25 cellular contexts compared by ENCODE assay signal in genomic region chr3:174720717-174721116, GRCh38.
DNase-seq lines count a peak whose midpoint lies in the region; ATAC-seq, FAIRE-seq and TF ChIP-seq lines count a peak whose summit lies in the region.
"Had no signal": no experiment of that assay in that cellular context is flagged by ENCODE, and none has a peak within 500 bp of the region (broad histone marks: within the 10 kb centered on the region; RNA-seq: fewer than 3 reads in every experiment).

No MANE protein-coding gene starts in this region.

- WGBS in pancreas, 2 donors: 72 to 84% methylated on average over 5 of the region's 5 CpGs
- 84 to 89% methylated on average over 5 of the region's 5 CpGs for WGBS in transverse colon (ENCODE audit: low coverage in 1 of 2), 2 donors

- no peak for TF ChIP-seq EP300 in transverse colon (IDR thresholded peaks at IDR 0.05; ENCODE audit: low read depth)

- H3K4me3 ChIP-seq in A673 (ENCODE audit: low read depth, low read length, poor library complexity, severe bottlenecking) (no peak overlapping the region), SK-N-MC (peak overlapping the region; percentile 16), pancreas (no peak overlapping the region), transverse colon (no peak overlapping the region)
- H3K4me3 ChIP-seq: A549, BLaER1 had no signal

- CTCF ChIA-PET in A673 (lab: Charles Lee): no interaction called here

- H3K36me3 ChIP-seq in A673 (ENCODE audit: insufficient read depth, low read length, poor library complexity, severe bottlenecking) (no peaks in the 10 kb centered on the region), SK-N-MC (ENCODE audit: insufficient read depth, low read length) (no peaks in the 10 kb centered on the region), pancreas (no peaks in the 10 kb centered on the region), transverse colon (no peaks in the 10 kb centered on the region)
- H3K36me3 ChIP-seq: BE2C, BLaER1 had no signal

- TF ChIP-seq POLR2A in transverse colon (IDR thresholded peaks at IDR 0.05): no peak

- no peaks in the 10 kb centered on the region for H3K9me3 ChIP-seq in A673 (ENCODE audit: low read depth, low read length, poor library complexity, severe bottlenecking)
- H3K9me3 ChIP-seq in SK-N-MC (ENCODE audit: low read depth, low read length): no peaks in the 10 kb centered on the region
- no peaks in the 10 kb centered on the region for H3K9me3 ChIP-seq in pancreas
- no peaks in the 10 kb centered on the region for H3K9me3 ChIP-seq in transverse colon
- H3K9me3 ChIP-seq: A549, BE2C, BLaER1 had no signal

- no peak for TF ChIP-seq CTCF in A673 (conservative IDR thresholded peaks at IDR 0.05; ENCODE audit: low read depth, low read length)
- no peak for TF ChIP-seq CTCF in pancreas (IDR thresholded peaks at IDR 0.05)
- TF ChIP-seq CTCF in transverse colon (IDR thresholded peaks at IDR 0.05): no peak

- H3K27me3 ChIP-seq in A673 (replicated peaks; ENCODE audit: insufficient read depth, low read depth, low read length, poor library complexity): peaks cover 15% of the 10 kb centered on the region
- no peaks in the 10 kb centered on the region for H3K27me3 ChIP-seq in pancreas
- H3K27me3 ChIP-seq in transverse colon: no peaks in the 10 kb centered on the region
- H3K27me3 ChIP-seq: BE2C, BLaER1 had no signal

- peak; percentile 60 for FAIRE-seq in pancreas (lab: Jason Lieb, UNC)
- FAIRE-seq: A549, GM12891, GM19239 had no signal

- H3K27ac ChIP-seq in A673 (ENCODE audit: low read depth, low read length, poor library complexity, severe bottlenecking): no peak overlapping the region
- H3K27ac ChIP-seq in SK-N-MC: no peak overlapping the region
- no peak overlapping the region for H3K27ac ChIP-seq in pancreas
- no peak overlapping the region for H3K27ac ChIP-seq in transverse colon
- H3K27ac ChIP-seq: 22Rv1, A549, BLaER1 had no signal

- no peaks in the 10 kb centered on the region for H3K4me1 ChIP-seq in A673 (ENCODE audit: insufficient read depth, low read length, poor library complexity, severe bottlenecking)
- no peaks in the 10 kb centered on the region for H3K4me1 ChIP-seq in pancreas
- no peaks in the 10 kb centered on the region for H3K4me1 ChIP-seq in transverse colon
- H3K4me1 ChIP-seq: A549, BE2C, BLaER1 had no signal

- in situ Hi-C loops in transverse colon (cut with MboI; ENCODE audit: low pct_ligation_motif_present in 1 of 4, low pct_unique_long_range_greater_than_20kb in 1 of 4, low sequenced_read_pairs in 3 of 4): no loop called here

- POLR2A ChIA-PET in A673 (lab: Charles Lee; ENCODE audit: low non-redundant PET): no interaction called here

- ATAC-seq in pancreas (no peak), HG02763 (IDR thresholded peaks at IDR 0.05; ENCODE audit: unreplicated experiment) (no peak)
- ATAC-seq: A549 had no signal

- DNase-seq in DMS79 treated with DMSO at 0.1 percent for 48 hours (lab: John Stamatoyannopoulos, UW) (peak; percentile 50), DMS79 (lab: John Stamatoyannopoulos, UW) (no peak), A673 (ENCODE audit: low spot score) (peak; percentile 15), SK-N-MC (ENCODE audit: low read depth, low spot score) (peak; percentile 100), pancreas (no peak), transverse colon (no peak)
- DNase-seq: ACHN; BE2C; C1 segment of cervical spinal cord; CD4-positive, alpha-beta memory T cell; CD4-positive, CD25-positive, alpha-beta regulatory T cell; CD8-positive, alpha-beta memory T cell; COR-L47; DMS 273 treated with DMSO at 0.1 percent for 48 hours; DMS153; DMS53; DND-41; EL; GF-D8 had no signal

- intact Hi-C loops in A673 (cut with micrococcal nuclease; ENCODE audit: unreplicated experiment) (no loop called here), pancreas (cut with DNase I) (no loop called here), transverse colon (cut with DNase I; ENCODE audit: low total_unique reads) (no loop called here)

- BruUV-seq in A673 (replicated peaks; lab: Mats Ljungman, UMichigan): no TSS peak

- no peak overlapping the region for H3K9ac ChIP-seq in SK-N-MC (ENCODE audit: insufficient read length)
- H3K9ac ChIP-seq: BLaER1 had no signal

Comparison
In these comparisons a context has a peak if more than half of its experiments do, and no peak if none do; other contexts are left out.
1. DNase-seq: peak in DMS79 treated with DMSO at 0.1 percent for 48 hours (single experiment), A673 (single experiment) and SK-N-MC (single experiment); none in DMS79 (single experiment), pancreas (0 of 6) and transverse colon (single experiment).